ENCODE assay signal across 1 cellular context in the genomic region with DNA sequence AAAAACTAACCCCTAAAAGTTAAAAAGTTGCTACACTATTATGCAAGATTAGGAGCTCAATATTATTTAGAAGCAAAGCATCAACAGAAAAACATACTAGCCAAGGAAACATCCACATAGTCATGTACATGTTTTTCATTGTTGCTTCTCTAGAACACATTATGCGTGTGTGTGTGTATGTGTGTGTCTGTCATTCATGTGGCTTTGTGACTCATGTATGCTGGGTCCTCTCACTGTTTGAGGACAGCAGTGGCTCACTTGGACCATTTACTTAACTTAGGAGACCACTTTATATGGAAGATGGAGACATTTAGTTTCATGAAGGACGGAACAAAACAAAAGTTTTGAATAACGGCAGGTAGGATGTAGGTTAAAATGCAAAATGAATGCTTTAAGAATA.
TF ChIP-seq lines count a peak whose summit lies in the region.

No MANE protein-coding gene starts in this region.

TF ChIP-seq in HepG2, 621 proteins besides CTCF, POLR2A, EP300 and RAD21 (continued from another document):
- TF ChIP-seq, protein P1, sequence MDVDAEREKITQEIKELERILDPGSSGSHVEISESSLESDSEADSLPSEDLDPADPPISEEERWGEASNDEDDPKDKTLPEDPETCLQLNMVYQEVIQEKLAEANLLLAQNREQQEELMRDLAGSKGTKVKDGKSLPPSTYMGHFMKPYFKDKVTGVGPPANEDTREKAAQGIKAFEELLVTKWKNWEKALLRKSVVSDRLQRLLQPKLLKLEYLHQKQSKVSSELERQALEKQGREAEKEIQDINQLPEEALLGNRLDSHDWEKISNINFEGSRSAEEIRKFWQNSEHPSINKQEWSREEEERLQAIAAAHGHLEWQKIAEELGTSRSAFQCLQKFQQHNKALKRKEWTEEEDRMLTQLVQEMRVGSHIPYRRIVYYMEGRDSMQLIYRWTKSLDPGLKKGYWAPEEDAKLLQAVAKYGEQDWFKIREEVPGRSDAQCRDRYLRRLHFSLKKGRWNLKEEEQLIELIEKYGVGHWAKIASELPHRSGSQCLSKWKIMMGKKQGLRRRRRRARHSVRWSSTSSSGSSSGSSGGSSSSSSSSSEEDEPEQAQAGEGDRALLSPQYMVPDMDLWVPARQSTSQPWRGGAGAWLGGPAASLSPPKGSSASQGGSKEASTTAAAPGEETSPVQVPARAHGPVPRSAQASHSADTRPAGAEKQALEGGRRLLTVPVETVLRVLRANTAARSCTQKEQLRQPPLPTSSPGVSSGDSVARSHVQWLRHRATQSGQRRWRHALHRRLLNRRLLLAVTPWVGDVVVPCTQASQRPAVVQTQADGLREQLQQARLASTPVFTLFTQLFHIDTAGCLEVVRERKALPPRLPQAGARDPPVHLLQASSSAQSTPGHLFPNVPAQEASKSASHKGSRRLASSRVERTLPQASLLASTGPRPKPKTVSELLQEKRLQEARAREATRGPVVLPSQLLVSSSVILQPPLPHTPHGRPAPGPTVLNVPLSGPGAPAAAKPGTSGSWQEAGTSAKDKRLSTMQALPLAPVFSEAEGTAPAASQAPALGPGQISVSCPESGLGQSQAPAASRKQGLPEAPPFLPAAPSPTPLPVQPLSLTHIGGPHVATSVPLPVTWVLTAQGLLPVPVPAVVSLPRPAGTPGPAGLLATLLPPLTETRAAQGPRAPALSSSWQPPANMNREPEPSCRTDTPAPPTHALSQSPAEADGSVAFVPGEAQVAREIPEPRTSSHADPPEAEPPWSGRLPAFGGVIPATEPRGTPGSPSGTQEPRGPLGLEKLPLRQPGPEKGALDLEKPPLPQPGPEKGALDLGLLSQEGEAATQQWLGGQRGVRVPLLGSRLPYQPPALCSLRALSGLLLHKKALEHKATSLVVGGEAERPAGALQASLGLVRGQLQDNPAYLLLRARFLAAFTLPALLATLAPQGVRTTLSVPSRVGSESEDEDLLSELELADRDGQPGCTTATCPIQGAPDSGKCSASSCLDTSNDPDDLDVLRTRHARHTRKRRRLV (CRISPR knock-in tag; IDR thresholded peaks at IDR 0.05), result no peak
- TF ChIP-seq FOXJ3 (CRISPR knock-in tag; IDR thresholded peaks at IDR 0.05; ENCODE audit: borderline replicate concordance) (no peak), ZMYM4 (CRISPR knock-in tag; IDR thresholded peaks at IDR 0.05) (no peak), HOXA9 (CRISPR knock-in tag; IDR thresholded peaks at IDR 0.05; ENCODE audit: borderline replicate concordance) (no peak), ZNF737 (CRISPR knock-in tag; IDR thresholded peaks at IDR 0.05; ENCODE audit: borderline replicate concordance) (no peak), NFKB2 (CRISPR knock-in tag; IDR thresholded peaks at IDR 0.05; ENCODE audit: borderline replicate concordance) (no peak), ZNF678 (CRISPR knock-in tag; IDR thresholded peaks at IDR 0.05) (no peak)
- TF ChIP-seq, protein P2, sequence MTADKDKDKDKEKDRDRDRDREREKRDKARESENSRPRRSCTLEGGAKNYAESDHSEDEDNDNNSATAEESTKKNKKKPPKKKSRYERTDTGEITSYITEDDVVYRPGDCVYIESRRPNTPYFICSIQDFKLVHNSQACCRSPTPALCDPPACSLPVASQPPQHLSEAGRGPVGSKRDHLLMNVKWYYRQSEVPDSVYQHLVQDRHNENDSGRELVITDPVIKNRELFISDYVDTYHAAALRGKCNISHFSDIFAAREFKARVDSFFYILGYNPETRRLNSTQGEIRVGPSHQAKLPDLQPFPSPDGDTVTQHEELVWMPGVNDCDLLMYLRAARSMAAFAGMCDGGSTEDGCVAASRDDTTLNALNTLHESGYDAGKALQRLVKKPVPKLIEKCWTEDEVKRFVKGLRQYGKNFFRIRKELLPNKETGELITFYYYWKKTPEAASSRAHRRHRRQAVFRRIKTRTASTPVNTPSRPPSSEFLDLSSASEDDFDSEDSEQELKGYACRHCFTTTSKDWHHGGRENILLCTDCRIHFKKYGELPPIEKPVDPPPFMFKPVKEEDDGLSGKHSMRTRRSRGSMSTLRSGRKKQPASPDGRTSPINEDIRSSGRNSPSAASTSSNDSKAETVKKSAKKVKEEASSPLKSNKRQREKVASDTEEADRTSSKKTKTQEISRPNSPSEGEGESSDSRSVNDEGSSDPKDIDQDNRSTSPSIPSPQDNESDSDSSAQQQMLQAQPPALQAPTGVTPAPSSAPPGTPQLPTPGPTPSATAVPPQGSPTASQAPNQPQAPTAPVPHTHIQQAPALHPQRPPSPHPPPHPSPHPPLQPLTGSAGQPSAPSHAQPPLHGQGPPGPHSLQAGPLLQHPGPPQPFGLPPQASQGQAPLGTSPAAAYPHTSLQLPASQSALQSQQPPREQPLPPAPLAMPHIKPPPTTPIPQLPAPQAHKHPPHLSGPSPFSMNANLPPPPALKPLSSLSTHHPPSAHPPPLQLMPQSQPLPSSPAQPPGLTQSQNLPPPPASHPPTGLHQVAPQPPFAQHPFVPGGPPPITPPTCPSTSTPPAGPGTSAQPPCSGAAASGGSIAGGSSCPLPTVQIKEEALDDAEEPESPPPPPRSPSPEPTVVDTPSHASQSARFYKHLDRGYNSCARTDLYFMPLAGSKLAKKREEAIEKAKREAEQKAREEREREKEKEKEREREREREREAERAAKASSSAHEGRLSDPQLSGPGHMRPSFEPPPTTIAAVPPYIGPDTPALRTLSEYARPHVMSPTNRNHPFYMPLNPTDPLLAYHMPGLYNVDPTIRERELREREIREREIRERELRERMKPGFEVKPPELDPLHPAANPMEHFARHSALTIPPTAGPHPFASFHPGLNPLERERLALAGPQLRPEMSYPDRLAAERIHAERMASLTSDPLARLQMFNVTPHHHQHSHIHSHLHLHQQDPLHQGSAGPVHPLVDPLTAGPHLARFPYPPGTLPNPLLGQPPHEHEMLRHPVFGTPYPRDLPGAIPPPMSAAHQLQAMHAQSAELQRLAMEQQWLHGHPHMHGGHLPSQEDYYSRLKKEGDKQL (CRISPR knock-in tag; IDR thresholded peaks at IDR 0.05; ENCODE audit: low read depth), result no peak
- TF ChIP-seq, protein P3, sequence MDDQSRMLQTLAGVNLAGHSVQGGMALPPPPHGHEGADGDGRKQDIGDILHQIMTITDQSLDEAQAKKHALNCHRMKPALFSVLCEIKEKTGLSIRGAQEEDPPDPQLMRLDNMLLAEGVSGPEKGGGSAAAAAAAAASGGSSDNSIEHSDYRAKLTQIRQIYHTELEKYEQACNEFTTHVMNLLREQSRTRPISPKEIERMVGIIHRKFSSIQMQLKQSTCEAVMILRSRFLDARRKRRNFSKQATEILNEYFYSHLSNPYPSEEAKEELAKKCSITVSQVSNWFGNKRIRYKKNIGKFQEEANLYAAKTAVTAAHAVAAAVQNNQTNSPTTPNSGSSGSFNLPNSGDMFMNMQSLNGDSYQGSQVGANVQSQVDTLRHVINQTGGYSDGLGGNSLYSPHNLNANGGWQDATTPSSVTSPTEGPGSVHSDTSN (CRISPR knock-in tag; IDR thresholded peaks at IDR 0.05; ENCODE audit: borderline replicate concordance), result no peak
TF ChIP-seq in HepG2: peak in this region for 0.
